23 cellular contexts compared by ENCODE assay signal in the genomic region with DNA sequence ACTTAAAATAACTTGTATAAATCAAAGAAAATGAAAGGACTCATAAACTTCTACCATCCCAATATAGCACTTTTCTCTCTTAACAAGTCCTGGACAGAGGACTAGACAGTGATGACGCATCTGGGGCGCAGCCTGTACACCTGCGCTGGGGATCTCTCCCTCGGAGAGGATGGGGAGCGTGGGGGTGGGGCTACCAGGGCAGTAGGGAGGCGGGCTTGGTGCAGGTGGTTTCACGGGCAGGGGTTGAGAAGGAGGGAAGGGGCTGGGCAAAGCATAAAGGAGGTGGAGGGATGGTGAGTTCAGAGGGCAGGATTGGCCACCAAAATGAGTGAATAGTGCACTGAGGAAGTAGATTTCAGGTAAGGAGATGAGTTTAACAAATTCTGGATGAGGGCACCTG. TPM values are rescaled to one million over a fixed set of nuclear protein-coding genes. Genes with fewer than 3 reads are reported as not detected.
"Had no signal": no experiment of that assay in that cellular context is flagged by ENCODE, and none has a peak within 500 bp of the region (broad histone marks: within the 10 kb centered on the region; RNA-seq: fewer than 3 reads in every experiment).

No MANE protein-coding gene starts in this region.

- H3K9me3 ChIP-seq: heart left ventricle, left ventricle myocardium inferior, lower lobe of right lung, ovary, suprapubic skin, thyroid gland had no signal

- FAIRE-seq: endothelial cell of umbilical vein, frontal cortex, islet of Langerhans, small intestine, urothelium cell line had no signal

- H3K27me3 ChIP-seq: ovary, thyroid gland had no signal

- DNase-seq: effector CD4-positive, alpha-beta T cell; endodermal cell; heart left ventricle; hippocampal formation; left ventricle myocardium inferior; lower lobe of right lung; natural killer cell; nucleus accumbens; ovary; right cardiac atrium; small intestine; stimulated activated CD4-positive, alpha-beta T cell treated with anti-CD3 and anti-CD28 coated beads, Interleukin-12 subunit alpha, Interleukin-12 subunit beta, amount 100 ng/mL, for 4 hours; stimulated activated naive CD4-positive, alpha-beta T cell; thyroid gland had no signal

- H3K4me3 ChIP-seq: coronary artery, heart left ventricle, left ventricle myocardium inferior, lower lobe of right lung, ovary, suprapubic skin, thyroid gland had no signal

- ATAC-seq: heart left ventricle, lower lobe of right lung, natural killer cell, right cardiac atrium had no signal

- H3K27ac ChIP-seq: coronary artery, heart left ventricle, left ventricle myocardium inferior, lower lobe of right lung, ovary, suprapubic skin, thyroid gland had no signal

- H3K36me3 ChIP-seq: heart left ventricle, left ventricle myocardium inferior, lower lobe of right lung, ovary, suprapubic skin, thyroid gland had no signal

RNA-seq across cellular contexts. Expression of a gene that starts 41.1 kb away (rescaled TPM):
- total RNA-seq: natural killer cell had no signal

RNA-seq across cellular contexts. Expression of a gene that starts 52.1 kb away (rescaled TPM):
- total RNA-seq: endothelial cell of umbilical vein, frontal cortex, glomerular endothelial cell, lower lobe of right lung, mucosa of gallbladder, myocyte, natural killer cell, ovary, suprapubic skin, thyroid gland had no signal
- polyA plus RNA-seq: endothelial cell of umbilical vein, ovary had no signal
